ENCODE assay signal across 27 cellular contexts in the genomic region with DNA sequence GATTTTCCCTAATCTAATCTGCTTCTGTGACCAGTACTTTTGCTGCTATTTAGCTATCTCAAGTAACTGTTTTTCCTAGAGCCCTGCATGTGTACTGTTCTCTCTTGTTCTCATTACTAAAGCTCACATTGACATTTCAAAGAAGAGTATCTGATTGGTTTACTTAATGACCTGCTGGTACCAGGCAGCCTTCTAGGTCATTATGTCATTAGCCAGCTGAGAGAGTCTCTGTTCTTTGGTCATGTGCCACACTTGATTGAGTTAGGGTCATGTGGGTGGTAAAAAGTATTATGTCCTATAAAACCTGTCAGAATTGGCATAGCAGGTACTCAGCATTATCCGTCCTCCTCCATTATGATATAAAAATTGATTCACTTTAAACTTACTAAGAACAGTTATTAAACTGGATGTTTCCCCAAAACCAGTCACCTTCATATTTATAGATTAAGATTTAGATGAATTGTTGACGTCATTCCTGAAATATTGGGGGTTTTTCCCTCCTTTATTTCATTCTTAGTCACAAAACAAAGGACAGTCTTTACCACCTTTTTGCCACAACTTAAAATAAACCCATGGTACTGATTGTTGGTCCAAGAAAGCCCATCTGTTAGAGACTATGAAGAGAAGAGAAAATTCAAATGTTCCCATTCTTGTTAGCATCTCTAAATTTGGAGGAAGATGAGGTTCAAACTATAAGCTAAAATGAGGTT. TPM values are rescaled to one million over a fixed set of nuclear protein-coding genes. Genes with fewer than 3 reads are reported as not detected.
DNase-seq lines count a peak whose midpoint lies in the region; ATAC-seq lines count a peak whose summit lies in the region.
"Had no signal": no experiment of that assay in that cellular context is flagged by ENCODE, and none has a peak within 500 bp of the region (broad histone marks: within the 10 kb centered on the region; RNA-seq: fewer than 3 reads in every experiment).

No MANE protein-coding gene starts in this region.

- no peaks in the 10 kb centered on the region for H3K9me3 ChIP-seq in HAP-1
- H3K9me3 ChIP-seq: ascending aorta, colonic mucosa, sigmoid colon, SJCRH30 had no signal

- H3K4me3 ChIP-seq in HAP-1 = no peak overlapping the region
- H3K4me3 ChIP-seq: ascending aorta, colonic mucosa, sigmoid colon, SJCRH30, tibial nerve had no signal

- ATAC-seq in activated CD4-positive, CD25-positive, alpha-beta regulatory T cell treated with anti-CD3 and anti-CD28 coated beads, Interleukin-2, amount 50 U/mL, for 24 hours = peak; percentile 32 to 48
- ATAC-seq in GM21367 (IDR thresholded peaks at IDR 0.05; ENCODE audit: unreplicated experiment) = no peak
- ATAC-seq: activated CD8-positive, alpha-beta memory T cell treated with anti-CD3 and anti-CD28 coated beads, Interleukin-2, amount 10 ng/mL, durations not matched to agents 7 days and 5 days; activated T-cell treated with anti-CD3 and anti-CD28 coated beads, Interleukin-2, amount 50 U/mL, for 4 hours; CD8-positive, alpha-beta T cell; left colon had no signal

- no peaks in the 10 kb centered on the region for H3K27me3 ChIP-seq in HAP-1 (ENCODE audit: low read depth)
- H3K27me3 ChIP-seq: ascending aorta, colonic mucosa, sigmoid colon, SJCRH30, tibial nerve had no signal

- DNase-seq in activated CD4-positive, CD25-positive, alpha-beta regulatory T cell treated with anti-CD3 and anti-CD28 coated beads, Interleukin-2, amount 50 U/mL, for 72 hours = no peak
- peak; percentile 9 for DNase-seq in NCI-H1105 treated with DMSO at 0.1 percent for 48 hours (lab: John Stamatoyannopoulos, UW)
- DNase-seq in SK-N-DZ (ENCODE audit: low spot score) = peak; percentile 80
- no peak for DNase-seq in HAP-1 (ENCODE audit: low spot score in 2 of 2)
- no peak for DNase-seq in NCI-H2196 treated with DMSO at 0.1 percent for 48 hours (lab: John Stamatoyannopoulos, UW; ENCODE audit: unreplicated experiment)
- no peak for DNase-seq in iPS-NIHi11 (ENCODE audit: low spot score)
- DNase-seq: activated CD4-positive, alpha-beta T cell treated with anti-CD3 and anti-CD28 coated beads, Interleukin-2, amount 50 U/mL, for 4 hours; activated CD4-positive, CD25-positive, alpha-beta regulatory T cell; activated CD8-positive, alpha-beta memory T cell treated with anti-CD3 and anti-CD28 coated beads, Interleukin-2, amount 10 ng/mL, durations not matched to agents 7 days and 5 days; activated T-cell treated with anti-CD3 and anti-CD28 coated beads, Interleukin-2, amount 50 U/mL, for 4 hours; CD8-positive, alpha-beta T cell; colonic mucosa; effector CD8-positive, alpha-beta T cell; hippocampal formation; left colon; NCI-H1092; NCI-H2171 treated with DMSO at 0.1 percent for 48 hours; NCI-H526 treated with DMSO at 0.1 percent for 48 hours; nephron progenitor cell; sigmoid colon; SJCRH30; stimulated activated CD4-positive, alpha-beta T cell treated with anti-CD3 and anti-CD28 coated beads, Interleukin-12 subunit alpha, Interleukin-12 subunit beta, amount 100 ng/mL, for 4 hours; stimulated activated CD4-positive, alpha-beta T cell treated with anti-CD3 and anti-CD28 coated beads, Interleukin-2, amount 100 ng/mL, for 48 hours had no signal

- in situ Hi-C loops in HAP-1 (cut with MboI; ENCODE audit: low sequenced_read_pairs) = no loop called here

- peaks cover 41% of the 10 kb centered on the region for H3K36me3 ChIP-seq in HAP-1 (replicated peaks)
- H3K36me3 ChIP-seq: colonic mucosa had no signal

- no peaks in the 10 kb centered on the region for H3K4me1 ChIP-seq in HAP-1
- H3K4me1 ChIP-seq: ascending aorta, colonic mucosa, sigmoid colon, SJCRH30, tibial nerve had no signal

RNA-seq across cellular contexts. Expression of a gene that starts 22.2 kb away (rescaled TPM):
- polyA plus RNA-seq in SK-N-DZ (2014; cell fraction: cytosol; rRNA removed) = 62.7 and 71.9 TPM in 2 replicates
- 190 and 277 TPM in 2 replicates for polyA plus RNA-seq in SK-N-DZ (2014; cell fraction: nucleus; rRNA removed)

RNA-seq across cellular contexts. Expression of a gene that starts 31.1 kb away (rescaled TPM):
- polyA plus RNA-seq in SK-N-DZ (2014; cell fraction: cytosol; rRNA removed) = 27.6 and 30.1 TPM in 2 replicates
- 32.6 and 50.4 TPM in 2 replicates for polyA plus RNA-seq in SK-N-DZ (2014; cell fraction: nucleus; rRNA removed)

RNA-seq across cellular contexts. Expression of a gene that starts 31.4 kb away (rescaled TPM):
- polyA plus RNA-seq in SK-N-DZ (2014; cell fraction: cytosol; rRNA removed) = 57.1 and 64.9 TPM in 2 replicates
- polyA plus RNA-seq in SK-N-DZ (2014; cell fraction: nucleus; rRNA removed) = 79.6 and 96.0 TPM in 2 replicates

RNA-seq across cellular contexts. Expression of a gene that starts 37.8 kb away (rescaled TPM):
- polyA plus RNA-seq in SK-N-DZ (2014; cell fraction: cytosol; rRNA removed) = 8.1 and 13.7 TPM in 2 replicates
- 4.5 TPM in 2 replicates for polyA plus RNA-seq in SK-N-DZ (2014; cell fraction: nucleus; rRNA removed)

RNA-seq across cellular contexts. Expression of a gene that starts 52.7 kb away (rescaled TPM):
- polyA plus RNA-seq in SK-N-DZ (2014; cell fraction: cytosol; rRNA removed) = 5.1 and 7.2 TPM in 2 replicates
- 8.8 and 9.2 TPM in 2 replicates for polyA plus RNA-seq in SK-N-DZ (2014; cell fraction: nucleus; rRNA removed)

Comparison
In these comparisons a context has a peak if more than half of its experiments do, and no peak if none do; other contexts are left out.
1. DNase-seq: peak in NCI-H1105 treated with DMSO at 0.1 percent for 48 hours (single experiment) and SK-N-DZ (single experiment); none in activated CD4-positive, CD25-positive, alpha-beta regulatory T cell treated with anti-CD3 and anti-CD28 coated beads, Interleukin-2, amount 50 U/mL, for 72 hours (single experiment), HAP-1 (0 of 2), NCI-H2196 treated with DMSO at 0.1 percent for 48 hours (single experiment) and iPS-NIHi11 (single experiment).